Comparison of ENCODE assay signal across 8 cellular contexts in the genomic region with DNA sequence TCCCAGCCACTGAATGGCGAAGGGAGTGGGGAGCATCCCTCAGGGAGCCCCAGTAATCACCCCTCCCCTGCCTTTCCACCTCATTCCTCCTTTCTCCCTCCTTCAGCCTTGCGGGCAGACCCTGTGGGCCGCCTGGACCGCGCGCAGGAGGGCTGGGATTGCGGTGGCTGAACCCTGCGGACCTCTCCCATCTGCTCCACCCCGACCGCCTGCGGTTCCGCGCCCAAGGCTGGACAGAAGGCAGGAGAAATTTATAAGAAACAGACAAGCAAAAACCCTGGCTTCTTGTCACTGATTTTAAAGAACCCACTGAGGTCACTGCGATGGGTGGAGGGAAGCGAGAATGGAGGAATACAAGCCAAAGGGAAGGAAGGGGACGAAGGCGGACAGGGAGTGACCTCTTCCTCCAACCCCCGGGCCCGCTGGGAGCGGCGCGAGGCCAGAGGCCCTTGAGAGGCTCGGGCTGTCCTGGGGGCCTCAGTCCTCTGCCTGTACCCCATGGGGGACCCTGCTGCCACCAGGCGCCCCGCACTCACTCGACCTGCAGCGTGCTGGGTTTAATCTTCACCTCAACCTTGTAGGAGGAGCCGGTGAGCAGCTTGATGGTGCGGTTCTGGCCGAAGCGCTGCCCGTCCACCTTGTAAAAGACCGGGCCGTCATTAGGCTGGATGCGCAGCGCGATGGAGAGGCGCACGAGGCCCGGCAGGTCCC. TPM values are rescaled to one million over a fixed set of nuclear protein-coding genes. Genes with fewer than 3 reads are reported as not detected.
DNase-seq lines count a peak whose midpoint lies in the region; ATAC-seq, FAIRE-seq and TF ChIP-seq lines count a peak whose summit lies in the region.

No MANE protein-coding gene starts in this region.

- ATAC-seq in CD4-positive, alpha-beta T cell (ENCODE audit: poor library complexity), result no peak
- peak; percentile 47 for ATAC-seq in mucosa of descending colon

- POLR2A ChIA-PET in CD4-positive, alpha-beta T cell (lab: Charles Lee), result no interaction called here

- peaks cover 81% of the 10 kb centered on the region for H3K27me3 Mint-ChIP-seq in CD4-positive, alpha-beta T cell

- FAIRE-seq in urothelium cell line (lab: Jason Lieb, UNC), result peak; percentile 5

- TF ChIP-seq CTCF in CD4-positive, alpha-beta T cell (IDR thresholded peaks at IDR 0.05), result no peak
- no peak for TF ChIP-seq CTCF in mucosa of descending colon (IDR thresholded peaks at IDR 0.05)

- H3K9ac ChIP-seq in endocrine pancreas (ENCODE audit: control insufficient read depth, insufficient read depth, low read length), result peak overlapping the region; percentile 81

- DNase-seq in CD4-positive, alpha-beta T cell, result no peak
- DNase-seq in OCI-M1 (lab: John Stamatoyannopoulos, UW), result peak; percentile 58
- DNase-seq in mucosa of descending colon, result peak; percentile 7 to 47 (median 27)
- peak; percentile 12 for DNase-seq in urothelium cell line (ENCODE audit: low spot score)
- DNase-seq in NCI-H1930 (lab: John Stamatoyannopoulos, UW), result no peak
- DNase-seq in SKM-1 treated with dmso at 0.1 percent for 144 hours (lab: John Stamatoyannopoulos, UW; ENCODE audit: unreplicated experiment), result no peak
- no peak for DNase-seq in stimulated activated CD4-positive, alpha-beta T cell treated with anti-CD3 and anti-CD28 coated beads, Interleukin-4, amount 100 ng/mL, for 1 hour

- H3K4me1 ChIP-seq in endocrine pancreas (ENCODE audit: control insufficient read depth, insufficient read depth, low read length) (no peaks in the 10 kb centered on the region), mucosa of descending colon (ENCODE audit: low read depth) (peaks cover 3% of the 10 kb centered on the region)

- H3K36me3 Mint-ChIP-seq in CD4-positive, alpha-beta T cell (ENCODE audit: low read depth), result no peaks in the 10 kb centered on the region

- H3K4me3 ChIP-seq in endocrine pancreas (ENCODE audit: control insufficient read depth, insufficient read depth, low read length) (peak overlapping the region; percentile 74), mucosa of descending colon (peak overlapping the region; percentile 18)

- peaks cover 8% of the 10 kb centered on the region for H3K9me3 ChIP-seq in CD4-positive, alpha-beta T cell (ENCODE audit: control insufficient read depth, low read length)
- no peaks in the 10 kb centered on the region for H3K9me3 ChIP-seq in endocrine pancreas (ENCODE audit: control insufficient read depth, low read length)
- H3K9me3 ChIP-seq in mucosa of descending colon, result no peaks in the 10 kb centered on the region

- H3K27me3 ChIP-seq in CD4-positive, alpha-beta T cell (ENCODE audit: control insufficient read depth, insufficient read depth, low read length), result peaks cover 76% of the 10 kb centered on the region
- no peaks in the 10 kb centered on the region for H3K27me3 ChIP-seq in endocrine pancreas (ENCODE audit: control insufficient read depth, insufficient read depth, low read length)

- no peak overlapping the region for H3K27ac ChIP-seq in CD4-positive, alpha-beta T cell (ENCODE audit: low read depth, low read length)

- peaks cover 13% of the 10 kb centered on the region for H3K4me1 Mint-ChIP-seq in CD4-positive, alpha-beta T cell (ENCODE audit: low read depth)

- peaks cover 4% of the 10 kb centered on the region for H3K9me3 Mint-ChIP-seq in CD4-positive, alpha-beta T cell

- CTCF ChIA-PET in CD4-positive, alpha-beta T cell (lab: Charles Lee), result no interaction called here

- H3K4me3 Mint-ChIP-seq in CD4-positive, alpha-beta T cell, result peak overlapping the region; percentile 66

- intact Hi-C loops in CD4-positive, alpha-beta T cell (cut with DNase I, micrococcal nuclease), result no loop called here
- intact Hi-C loops in mucosa of descending colon (cut with DNase I, micrococcal nuclease), result no loop called here

- H3K27ac Mint-ChIP-seq in CD4-positive, alpha-beta T cell, result no peak overlapping the region

- no peaks in the 10 kb centered on the region for H3K36me3 ChIP-seq in endocrine pancreas (ENCODE audit: control insufficient read depth, insufficient read depth, low read length)
- H3K36me3 ChIP-seq in mucosa of descending colon (ENCODE audit: low read depth), result no peaks in the 10 kb centered on the region

RNA-seq across cellular contexts. Expression of a gene that starts 0.9 kb away (rescaled TPM):
- not detected for total RNA-seq in CD4-positive, alpha-beta T cell
- 10 to 100 TPM in 1 of 3 donors, 1 to 10 TPM in 2; 4.1 to 20.0 (median 6.2) TPM for total RNA-seq in mucosa of descending colon

RNA-seq across cellular contexts. Expression of a gene that starts 46.2 kb away (rescaled TPM):
- 1 to 10 TPM; 5.3 to 6.3 TPM for total RNA-seq in CD4-positive, alpha-beta T cell
- total RNA-seq in mucosa of descending colon, result 10 to 100 TPM in 2 of 3 donors, 1 to 10 TPM in 1; 4.8 to 16.0 (median 13.8) TPM

Comparison
In these comparisons a context has a peak if more than half of its experiments do, and no peak if none do; other contexts are left out.
1. DNase-seq: peak in OCI-M1 (single experiment), mucosa of descending colon (3 of 3) and urothelium cell line (single experiment); none in CD4-positive, alpha-beta T cell (0 of 10), NCI-H1930 (0 of 2), SKM-1 treated with dmso at 0.1 percent for 144 hours (single experiment) and stimulated activated CD4-positive, alpha-beta T cell treated with anti-CD3 and anti-CD28 coated beads, Interleukin-4, amount 100 ng/mL, for 1 hour (single experiment).
2. RNA of a gene that starts 0.9 kb away (total RNA-seq): 4.1 to 20.0 TPM in mucosa of descending colon; not detected in CD4-positive, alpha-beta T cell; every median in the first group is over 4 times any median in the second.